In the genomic region with DNA sequence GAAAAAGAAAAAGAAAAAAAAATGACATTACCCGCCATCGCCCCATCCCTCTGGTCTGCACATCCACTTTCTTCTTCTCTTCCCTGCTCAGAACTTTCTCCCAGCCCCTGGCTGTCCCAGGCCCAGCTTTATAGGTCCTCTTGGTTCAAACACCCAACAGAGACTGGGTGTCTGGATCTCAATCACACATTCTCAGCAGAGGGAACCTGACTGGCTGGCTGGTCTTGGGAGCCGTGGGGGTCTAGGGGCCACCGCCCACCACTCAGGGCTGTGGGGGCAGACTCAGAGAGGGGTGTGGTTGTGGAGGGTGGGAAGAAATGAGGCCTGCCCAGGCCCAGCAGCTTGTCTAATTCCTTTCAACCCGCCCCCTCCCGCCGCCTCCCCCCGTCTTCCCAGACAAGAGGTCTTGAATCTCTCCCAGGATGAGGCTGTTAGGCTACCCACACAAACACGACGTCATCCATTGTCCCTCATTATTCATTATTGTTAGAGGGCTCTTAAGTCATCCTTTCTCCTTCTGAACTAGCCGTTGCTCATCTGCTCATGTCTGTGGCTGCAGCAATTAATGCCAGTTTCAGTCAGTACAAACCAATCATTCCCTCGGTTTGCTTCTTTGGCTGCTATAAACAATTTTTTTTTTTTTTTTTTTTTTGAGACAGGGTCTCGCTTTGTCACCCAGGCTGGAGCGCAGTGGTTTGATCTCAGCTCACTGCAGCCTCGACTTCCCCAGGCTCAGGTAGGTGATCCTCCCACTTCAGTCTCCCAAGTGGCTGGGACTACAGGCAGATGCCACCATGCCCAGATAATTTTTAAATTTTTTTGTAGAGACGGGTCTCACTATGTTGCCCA, we compare ENCODE assay signal across 8 cellular contexts. TPM values are rescaled to one million over a fixed set of nuclear protein-coding genes. Genes with fewer than 3 reads are reported as not detected.
DNase-seq lines count a peak whose midpoint lies in the region; ATAC-seq, FAIRE-seq and TF ChIP-seq lines count a peak whose summit lies in the region.

No MANE protein-coding gene starts in this region.

- peaks cover 18% of the 10 kb centered on the region for H3K4me1 ChIP-seq in A549

- WGBS in A549 (ENCODE audit: missing lambda C conversion rate): 32% methylated on average over 10 of the region's 16 CpGs

- peak; percentile 31 to 68 for DNase-seq in A549 (ENCODE audit: low read depth in 1 of 2, low spot score in 1 of 2)
- DNase-seq in LHCN-M2 (ENCODE audit: low read depth): peak; percentile 81
- peak in 35 of 58 donors; percentile 8 to 84 (median 41) for DNase-seq in anterior cingulate cortex (lab: John Stamatoyannopoulos, UW)
- DNase-seq in left kidney (ENCODE audit: low read depth, low spot score): peak; percentile 47
- peak; percentile 82 for DNase-seq in urothelium cell line (ENCODE audit: low spot score)
- no peak for DNase-seq in SK-N-DZ (ENCODE audit: low spot score)
- DNase-seq in HEK293T (ENCODE audit: extremely low spot score): no peak
- no peak for DNase-seq in HPDE6-E6E7 (ENCODE audit: extremely low spot score)

- TF ChIP-seq RAD21 in A549 (conservative IDR thresholded peaks at IDR 0.05 in 1 of 2, IDR thresholded peaks at IDR 0.05 in 1 of 2): no peak

- CTCF ChIA-PET in A549 (lab: Yijun Ruan, JAX): interaction anchor here (0.9 to 3.1 kb wide), 4 partner anchors 16 to 28 kb away, joined by 3 to 16 read pairs (median 10); no protein-coding TSS in a partner anchor
- CTCF ChIA-PET in HEK293T (lab: Yijun Ruan, JAX): interaction anchor here (1.4 kb wide), 2 partner anchors 10 to 16 kb away, joined by 3 to 4 read pairs; no protein-coding TSS in a partner anchor

- ATAC-seq in A549: peak; percentile 29 to 39; a peak in 4 of 6 replicates

- TF ChIP-seq CTCF in A549 (IDR thresholded peaks at IDR 0.05): no peak

- no peak for TF ChIP-seq EP300 in A549 (IDR thresholded peaks at IDR 0.05)

- peak overlapping the region; percentile 67 to 89 for H3K27ac ChIP-seq in A549

- POLR2A ChIA-PET in A549 (lab: Yijun Ruan, JAX): interaction anchor here (0.7 to 1.8 kb wide), 10 partner anchors 9 to 126 kb away, joined by 3 to 11 read pairs (median 4); partner anchors contain the start of gene CLIC4
- POLR2A ChIA-PET in HEK293T (lab: Yijun Ruan, JAX): interaction anchor here (1.0 to 2.4 kb wide), 12 partner anchors 10 to 126 kb away, joined by 3 to 22 read pairs (median 4); partner anchors contain the start of gene CLIC4

- FAIRE-seq in A549 (lab: Jason Lieb, UNC) (no peak), urothelium cell line (lab: Jason Lieb, UNC) (no peak)

- H3K4me2 ChIP-seq in A549: peak overlapping the region; percentile 72

- no peak overlapping the region for H3K4me3 ChIP-seq in A549

- no peaks in the 10 kb centered on the region for H3K9me3 ChIP-seq in A549

- TF ChIP-seq POLR2A in A549 (IDR thresholded peaks at IDR 0.05; ENCODE audit: low read length): no peak

TF ChIP-seq in A549, 52 proteins besides CTCF, POLR2A, EP300 and RAD21:
- TF ChIP-seq EHMT2 (IDR thresholded peaks at IDR 0.05; ENCODE audit: low read depth): no peak
- TF ChIP-seq HES2 (IDR thresholded peaks at IDR 0.05): no peak
- TF ChIP-seq HDAC2 (IDR thresholded peaks at IDR 0.05): no peak
- TF ChIP-seq GATA3 (IDR thresholded peaks at IDR 0.05; ENCODE audit: borderline replicate concordance): no peak
- no peak for TF ChIP-seq SMC3 (IDR thresholded peaks at IDR 0.05)
- TF ChIP-seq HOXB13 (CRISPR knock-in tag; IDR thresholded peaks at IDR 0.05; ENCODE audit: low read depth): no peak

TF ChIP-seq in HEK293T, 16 proteins besides CTCF, POLR2A, EP300 and RAD21:
- TF ChIP-seq FOXM1 (IDR thresholded peaks at IDR 0.05; ENCODE audit: borderline replicate concordance) (no peak), FOXK2 (IDR thresholded peaks at IDR 0.05) (no peak), CTBP1 (IDR thresholded peaks at IDR 0.05; ENCODE audit: borderline replicate concordance) (no peak), BHLHE40 (IDR thresholded peaks at IDR 0.05; ENCODE audit: borderline replicate concordance) (no peak), LEF1 (IDR thresholded peaks at IDR 0.05; ENCODE audit: borderline replicate concordance) (no peak), NFRKB (IDR thresholded peaks at IDR 0.05) (no peak), TARDBP (IDR thresholded peaks at IDR 0.05) (no peak), L3MBTL2 (conservative IDR thresholded peaks at IDR 0.05) (no peak), ARNT (IDR thresholded peaks at IDR 0.05) (no peak), ZNF384 (IDR thresholded peaks at IDR 0.05) (no peak), ELF4 (IDR thresholded peaks at IDR 0.05) (no peak), SUZ12 (IDR thresholded peaks at IDR 0.05) (no peak)

RNA-seq across cellular contexts. Expression of gene CLIC4, which starts 40.6 kb away (rescaled TPM):
- polyA plus RNA-seq in A549 (2011; rRNA removed) (85.4 and 97.4 TPM in 2 replicates), A549 (2017; fragmentation: RNase III; extraction: RNeasy Plus Mini Kit Qiagen cat#74134 plus additional on column Dnase treatment) (52.0 to 54.4 TPM (median 52.1 TPM) in 3 replicates)
- polyA plus RNA-seq in A549 (2012; cell fraction: cytosol; rRNA removed): 12.8 and 14.1 TPM in 2 replicates
- polyA plus RNA-seq in A549 (2012; cell fraction: nucleus; rRNA removed): 6.8 and 9.2 TPM in 2 replicates
- polyA minus RNA-seq in A549 (2011; rRNA and poly(A)+ RNA removed): 20.5 and 21.3 TPM in 2 replicates
- 533 and 580 TPM in 2 replicates for total RNA-seq in LHCN-M2 (2014; rRNA removed)
- polyA plus RNA-seq in LHCN-M2 (2012): 229 TPM
- 81.1 and 81.9 TPM in 2 replicates for polyA plus RNA-seq in SK-N-DZ (2014; cell fraction: cytosol; rRNA removed)
- polyA plus RNA-seq in SK-N-DZ (2014; cell fraction: nucleus; rRNA removed): 29.8 and 49.4 TPM in 2 replicates

Comparison
In these comparisons a context has a peak if more than half of its experiments do, and no peak if none do; other contexts are left out.
1. DNase-seq: peak in A549 (2 of 2), LHCN-M2 (single experiment), anterior cingulate cortex (35 of 58), left kidney (single experiment) and urothelium cell line (single experiment); none in SK-N-DZ (single experiment), HEK293T (single experiment) and HPDE6-E6E7 (single experiment).